In the genomic region with DNA sequence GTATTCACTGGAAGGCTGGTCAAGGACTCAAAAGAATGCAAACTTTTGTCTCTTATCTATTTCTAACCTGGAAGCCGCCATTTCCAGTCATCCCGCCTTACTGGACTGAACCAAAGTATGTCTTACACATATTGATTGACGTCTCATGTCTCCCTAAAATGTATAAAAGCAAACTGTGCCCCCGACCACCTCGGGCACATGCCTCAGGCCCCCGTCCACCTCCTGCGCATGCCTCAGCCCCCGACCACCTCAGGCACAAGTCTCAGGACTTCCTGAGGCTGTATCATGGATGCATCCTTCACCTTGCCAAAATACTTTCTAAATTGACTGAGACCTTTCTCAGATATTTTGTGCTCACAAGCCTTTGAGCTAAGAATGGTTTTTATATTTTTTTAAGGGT, we compare ENCODE assay signal across 1 cellular context.
TF ChIP-seq lines count a peak whose summit lies in the region.

No MANE protein-coding gene starts in this region.

TF ChIP-seq in WTC11, 78 proteins besides CTCF, POLR2A, EP300 and RAD21 (continued from another document):
- TF ChIP-seq ZNF396 (CRISPR knock-in tag; IDR thresholded peaks at IDR 0.05; ENCODE audit: borderline replicate concordance): no peak
- no peak for TF ChIP-seq TEAD1 (CRISPR knock-in tag; IDR thresholded peaks at IDR 0.05)
- TF ChIP-seq RORB (CRISPR knock-in tag; IDR thresholded peaks at IDR 0.05): no peak
- TF ChIP-seq, protein P1, sequence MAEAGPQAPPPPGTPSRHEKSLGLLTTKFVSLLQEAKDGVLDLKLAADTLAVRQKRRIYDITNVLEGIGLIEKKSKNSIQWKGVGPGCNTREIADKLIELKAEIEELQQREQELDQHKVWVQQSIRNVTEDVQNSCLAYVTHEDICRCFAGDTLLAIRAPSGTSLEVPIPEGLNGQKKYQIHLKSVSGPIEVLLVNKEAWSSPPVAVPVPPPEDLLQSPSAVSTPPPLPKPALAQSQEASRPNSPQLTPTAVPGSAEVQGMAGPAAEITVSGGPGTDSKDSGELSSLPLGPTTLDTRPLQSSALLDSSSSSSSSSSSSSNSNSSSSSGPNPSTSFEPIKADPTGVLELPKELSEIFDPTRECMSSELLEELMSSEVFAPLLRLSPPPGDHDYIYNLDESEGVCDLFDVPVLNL (CRISPR knock-in tag; IDR thresholded peaks at IDR 0.05; ENCODE audit: borderline replicate concordance, low read depth): no peak
- TF ChIP-seq ATF1 (CRISPR knock-in tag; IDR thresholded peaks at IDR 0.05): no peak
- TF ChIP-seq ATF2 (CRISPR knock-in tag; IDR thresholded peaks at IDR 0.05; ENCODE audit: borderline replicate concordance, low read depth): no peak
- no peak for TF ChIP-seq ZBTB21 (CRISPR knock-in tag; IDR thresholded peaks at IDR 0.05; ENCODE audit: borderline replicate concordance)
- no peak for TF ChIP-seq GTF2I (CRISPR knock-in tag; conservative IDR thresholded peaks at IDR 0.05)
- no peak for TF ChIP-seq ZNF138 (CRISPR knock-in tag; conservative IDR thresholded peaks at IDR 0.05)
- TF ChIP-seq ETV6 (CRISPR knock-in tag; IDR thresholded peaks at IDR 0.05): no peak
- TF ChIP-seq CBFB (CRISPR knock-in tag; IDR thresholded peaks at IDR 0.05; ENCODE audit: low read depth): no peak
- TF ChIP-seq TP53 (CRISPR knock-in tag; IDR thresholded peaks at IDR 0.05): no peak
- no peak for TF ChIP-seq RELA (CRISPR knock-in tag; IDR thresholded peaks at IDR 0.05; ENCODE audit: borderline replicate concordance)
- no peak for TF ChIP-seq PRDM15 (CRISPR knock-in tag; IDR thresholded peaks at IDR 0.05)
